ENCODE assay signal across 8 cellular contexts in genomic region chr17:80441133-80441578, GRCh38. TPM values are rescaled to one million over a fixed set of nuclear protein-coding genes. Genes with fewer than 3 reads are reported as not detected.
DNase-seq lines count a peak whose midpoint lies in the region; ATAC-seq and TF ChIP-seq lines count a peak whose summit lies in the region.

No MANE protein-coding gene starts in this region.

- H3K4me3 ChIP-seq in fibroblast of pulmonary artery (replicated peaks; ENCODE audit: low read depth, low read length) (no peak overlapping the region), esophagus muscularis mucosa (no peak overlapping the region)

- no peaks in the 10 kb centered on the region for H3K4me1 Mint-ChIP-seq in Calu3 (ENCODE audit: low read depth, unreplicated experiment)

- CTCF ChIA-PET in Calu3 (lab: Charles Lee), result no interaction called here

- H3K9me3 ChIP-seq in esophagus muscularis mucosa, result no peaks in the 10 kb centered on the region

- no peak for TF ChIP-seq EP300 in esophagus muscularis mucosa (IDR thresholded peaks at IDR 0.05)

- ATAC-seq in HG02588 (IDR thresholded peaks at IDR 0.05; ENCODE audit: unreplicated experiment), result no peak

- H3K27me3 ChIP-seq in esophagus muscularis mucosa, result no peaks in the 10 kb centered on the region

- WGBS in esophagus muscularis mucosa, result 20% methylated on average over 12 of the region's 14 CpGs

- peaks cover 0 to 13% (median 4%) of the 10 kb centered on the region in 4 donors for H3K36me3 ChIP-seq in esophagus muscularis mucosa

- peaks cover 8% of the 10 kb centered on the region for H3K36me3 Mint-ChIP-seq in Calu3 (ENCODE audit: insufficient read depth, unreplicated experiment)

- no peak overlapping the region for H3K27ac ChIP-seq in esophagus muscularis mucosa (replicated peaks in 1 of 4)

- DNase-seq in Calu3 (peak; percentile 28), LoVo (ENCODE audit: low spot score) (peak; percentile 37), fibroblast of pulmonary artery (ENCODE audit: low read depth) (peak; percentile 56), esophagus muscularis mucosa (ENCODE audit: extremely low spot score) (no peak), COR-L47 (lab: John Stamatoyannopoulos, UW) (no peak)
- DNase-seq in activated CD4-positive, alpha-beta T cell treated with anti-CD3 and anti-CD28 coated beads, Interleukin-2, amount 50 U/mL, for 48 hours, result peak; percentile 53 to 60
- peak; percentile 20 for DNase-seq in stimulated activated CD8-positive, alpha-beta memory T cell treated with anti-CD3 and anti-CD28 coated beads, Interleukin-15, amount 100 ng/mL, for 1 hour (ENCODE audit: low read depth)

- no peak overlapping the region for H3K4me3 Mint-ChIP-seq in Calu3 (ENCODE audit: low read depth, unreplicated experiment)

- H3K27me3 Mint-ChIP-seq in Calu3 (ENCODE audit: unreplicated experiment), result peaks cover 8% of the 10 kb centered on the region

- H3K9me3 Mint-ChIP-seq in Calu3 (ENCODE audit: low read depth, unreplicated experiment), result no peaks in the 10 kb centered on the region

- no peak overlapping the region for H3K27ac Mint-ChIP-seq in Calu3 (ENCODE audit: unreplicated experiment)

- intact Hi-C loops in Calu3 (cut with micrococcal nuclease; ENCODE audit: unreplicated experiment) (no loop called here), esophagus muscularis mucosa (cut with DNase I) (no loop called here)

- no TSS peak for BruUV-seq in Calu3 (replicated peaks; lab: Mats Ljungman, UMichigan)

- TF ChIP-seq POLR2A in esophagus muscularis mucosa (IDR thresholded peaks at IDR 0.05; ENCODE audit: low read depth), result no peak

- TF ChIP-seq CTCF in Calu3 (IDR thresholded peaks at IDR 0.05; ENCODE audit: unreplicated experiment) (no peak), fibroblast of pulmonary artery (IDR thresholded peaks at IDR 0.05; ENCODE audit: low read length, missing control alignments) (no peak), esophagus muscularis mucosa (IDR thresholded peaks at IDR 0.05) (no peak)

- peaks cover 0 to 5% (median 0%) of the 10 kb centered on the region in 4 donors for H3K4me1 ChIP-seq in esophagus muscularis mucosa

RNA-seq across cellular contexts. Expression of gene ENDOV, which starts 26.2 kb away (rescaled TPM):
- total RNA-seq in Calu3 (2022), result 33.2 and 37.0 TPM in 2 replicates
- total RNA-seq in esophagus muscularis mucosa, result 10 to 100 TPM in 3 of 4 donors, 1 to 10 TPM in 1; 9.1 to 14.7 (median 13.0) TPM

RNA-seq across cellular contexts. Expression of gene NPTX1, which starts 35.3 kb away (rescaled TPM):
- 0.20 and 0.21 TPM in 2 replicates for total RNA-seq in Calu3 (2022)
- 1 to 10 TPM in 3 of 4 donors, under 1 TPM in 1; 0.42 to 5.5 (median 4.1) TPM for total RNA-seq in esophagus muscularis mucosa

Comparison
In these comparisons a context has a peak if more than half of its experiments do, and no peak if none do; other contexts are left out.
1. DNase-seq: peak in Calu3 (single experiment), LoVo (single experiment), activated CD4-positive, alpha-beta T cell treated with anti-CD3 and anti-CD28 coated beads, Interleukin-2, amount 50 U/mL, for 48 hours (2 of 2), fibroblast of pulmonary artery (single experiment) and stimulated activated CD8-positive, alpha-beta memory T cell treated with anti-CD3 and anti-CD28 coated beads, Interleukin-15, amount 100 ng/mL, for 1 hour (single experiment); none in esophagus muscularis mucosa (single experiment) and COR-L47 (single experiment).